8 cellular contexts compared by ENCODE assay signal in the genomic region with DNA sequence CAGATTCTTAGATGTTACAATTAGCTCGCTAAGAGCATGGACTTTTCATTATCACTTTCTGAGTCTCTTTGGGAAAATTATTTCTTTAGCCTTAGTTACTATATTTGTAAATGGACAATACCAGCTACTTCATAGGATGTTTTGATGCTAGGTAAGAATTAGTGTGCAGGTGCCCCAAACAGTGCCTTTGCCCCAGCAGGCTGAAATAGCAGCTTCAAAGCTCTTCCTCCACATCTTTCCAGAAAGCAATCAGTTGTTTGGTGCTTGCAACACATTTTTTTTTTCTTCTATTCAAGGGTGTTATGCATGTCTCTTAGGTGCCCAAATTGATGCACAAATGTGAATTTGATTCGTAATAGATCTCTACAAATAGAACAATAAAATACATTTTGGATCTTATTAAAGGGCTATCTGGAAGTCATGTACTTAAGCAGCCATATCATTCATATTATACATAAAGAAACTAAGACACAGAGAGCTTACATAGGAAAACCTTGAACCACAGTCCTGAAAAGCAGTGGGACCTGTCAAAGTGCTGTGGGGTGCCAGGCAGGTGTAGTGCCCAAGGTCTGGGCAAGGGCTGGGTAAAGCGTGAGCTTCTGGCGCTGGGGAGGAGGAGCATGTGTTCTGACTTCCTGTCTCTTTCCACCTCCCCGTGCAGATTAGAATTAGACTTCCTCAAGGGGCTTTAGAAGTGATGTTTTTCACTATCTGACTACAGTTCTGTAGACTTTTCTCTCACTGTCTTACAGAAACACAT.
DNase-seq lines count a peak whose midpoint lies in the region; ATAC-seq lines count a peak whose summit lies in the region.

No MANE protein-coding gene starts in this region.

- peaks cover 5 to 14% of the 10 kb centered on the region in 2 donors for H3K4me1 ChIP-seq in aorta (ENCODE audit: control insufficient read depth in 1 of 2, insufficient read depth in 2 of 2, low read length in 2 of 2)

- CTCF ChIA-PET in activated CD8-positive, alpha-beta memory T cell treated with anti-CD3 and anti-CD28 coated beads, Interleukin-2, amount 10 ng/mL, durations not matched to agents 7 days and 5 days (lab: Charles Lee) = interaction anchor here (1.4 to 1.7 kb wide), 3 partner anchors 10 to 57 kb away, joined by 4 to 6 read pairs (median 4); no protein-coding TSS in a partner anchor

- H3K9me3 Mint-ChIP-seq in activated CD8-positive, alpha-beta memory T cell treated with anti-CD3 and anti-CD28 coated beads, Interleukin-2, amount 10 ng/mL, durations not matched to agents 7 days and 5 days (ENCODE audit: low read depth) = no peaks in the 10 kb centered on the region
- H3K9me3 Mint-ChIP-seq in naive thymus-derived CD8-positive, alpha-beta T cell = no peaks in the 10 kb centered on the region

- H3K4me1 Mint-ChIP-seq in activated CD8-positive, alpha-beta memory T cell treated with anti-CD3 and anti-CD28 coated beads, Interleukin-2, amount 10 ng/mL, durations not matched to agents 7 days and 5 days = peaks cover 65% of the 10 kb centered on the region
- peaks cover 36 to 92% (median 83%) of the 10 kb centered on the region in 4 donors for H3K4me1 Mint-ChIP-seq in naive thymus-derived CD8-positive, alpha-beta T cell

- H3K9me3 ChIP-seq in aorta (ENCODE audit: control insufficient read depth, low read length) = no peaks in the 10 kb centered on the region

- H3K27me3 ChIP-seq in aorta (ENCODE audit: control insufficient read depth in 1 of 2, insufficient read depth in 2 of 2, low read length in 1 of 2) = no peaks in the 10 kb centered on the region

- no peak overlapping the region for H3K27ac ChIP-seq in aorta (ENCODE audit: low read depth in 1 of 2, low read length in 2 of 2)

- no peaks in the 10 kb centered on the region for H3K36me3 ChIP-seq in aorta (ENCODE audit: control insufficient read depth in 1 of 2, insufficient read depth in 2 of 2, low read length in 1 of 2)

- no peak overlapping the region for H3K4me3 Mint-ChIP-seq in activated CD8-positive, alpha-beta memory T cell treated with anti-CD3 and anti-CD28 coated beads, Interleukin-2, amount 10 ng/mL, durations not matched to agents 7 days and 5 days
- H3K4me3 Mint-ChIP-seq in naive thymus-derived CD8-positive, alpha-beta T cell = peak overlapping the region; percentile 57 to 84 (median 70)

- no peak overlapping the region for H3K4me3 ChIP-seq in aorta (ENCODE audit: low read length in 2 of 2)

- peak; percentile 61 for DNase-seq in activated CD8-positive, alpha-beta memory T cell treated with anti-CD3 and anti-CD28 coated beads, Interleukin-2, amount 10 ng/mL, durations not matched to agents 7 days and 5 days
- DNase-seq in naive thymus-derived CD8-positive, alpha-beta T cell = peak; percentile 12 to 66 (median 42)
- DNase-seq in aorta (no peak), NCI-H1417 (lab: John Stamatoyannopoulos, UW) (no peak)

- peaks cover 18% of the 10 kb centered on the region for H3K36me3 Mint-ChIP-seq in activated CD8-positive, alpha-beta memory T cell treated with anti-CD3 and anti-CD28 coated beads, Interleukin-2, amount 10 ng/mL, durations not matched to agents 7 days and 5 days
- no peaks in the 10 kb centered on the region for H3K36me3 Mint-ChIP-seq in naive thymus-derived CD8-positive, alpha-beta T cell

- intact Hi-C loops in aorta (cut with DNase I) = loop anchor here in 1 of 2 donors (5.0 kb wide), 1 partner anchor 45 kb away; no protein-coding TSS in a partner anchor

- peak; percentile 24 for ATAC-seq in GM18861 (IDR thresholded peaks at IDR 0.05; ENCODE audit: unreplicated experiment)
- peak; percentile 29 for ATAC-seq in HG03196 (IDR thresholded peaks at IDR 0.05; ENCODE audit: unreplicated experiment)
- ATAC-seq in activated CD8-positive, alpha-beta memory T cell treated with anti-CD3 and anti-CD28 coated beads, Interleukin-2, amount 10 ng/mL, durations not matched to agents 7 days and 5 days = peak; percentile 59
- peak; percentile 70 to 79 for ATAC-seq in naive thymus-derived CD8-positive, alpha-beta T cell
- ATAC-seq in HG02840 (IDR thresholded peaks at IDR 0.05; ENCODE audit: low FRiP score, unreplicated experiment) = no peak
- ATAC-seq in aorta (ENCODE audit: low FRiP score) = no peak
- ATAC-seq in HG03045 (IDR thresholded peaks at IDR 0.05; ENCODE audit: unreplicated experiment) = no peak

- 57 to 58% methylated on average over 5 of the region's 5 CpGs for WGBS in aorta, 2 donors

- POLR2A ChIA-PET in naive thymus-derived CD8-positive, alpha-beta T cell (lab: Charles Lee) = interaction anchor here (1.0 to 2.6 kb wide), 4 partner anchors 12 to 61 kb away, joined by 3 to 13 read pairs (median 6); no protein-coding TSS in a partner anchor

- peak overlapping the region; percentile 44 for H3K27ac Mint-ChIP-seq in activated CD8-positive, alpha-beta memory T cell treated with anti-CD3 and anti-CD28 coated beads, Interleukin-2, amount 10 ng/mL, durations not matched to agents 7 days and 5 days
- peak overlapping the region; percentile 60 to 94 (median 86) for H3K27ac Mint-ChIP-seq in naive thymus-derived CD8-positive, alpha-beta T cell

- peaks cover 7% of the 10 kb centered on the region for H3K27me3 Mint-ChIP-seq in activated CD8-positive, alpha-beta memory T cell treated with anti-CD3 and anti-CD28 coated beads, Interleukin-2, amount 10 ng/mL, durations not matched to agents 7 days and 5 days
- H3K27me3 Mint-ChIP-seq in naive thymus-derived CD8-positive, alpha-beta T cell = peaks cover 0 to 2% (median 0%) of the 10 kb centered on the region in 5 donors

Comparison
In these comparisons a context has a peak if more than half of its experiments do, and no peak if none do; other contexts are left out.
1. ATAC-seq: peak in GM18861 (single experiment), HG03196 (single experiment), activated CD8-positive, alpha-beta memory T cell treated with anti-CD3 and anti-CD28 coated beads, Interleukin-2, amount 10 ng/mL, durations not matched to agents 7 days and 5 days (single experiment) and naive thymus-derived CD8-positive, alpha-beta T cell (2 of 2); none in HG02840 (single experiment), aorta (single experiment) and HG03045 (single experiment).
2. DNase-seq: peak in activated CD8-positive, alpha-beta memory T cell treated with anti-CD3 and anti-CD28 coated beads, Interleukin-2, amount 10 ng/mL, durations not matched to agents 7 days and 5 days (single experiment) and naive thymus-derived CD8-positive, alpha-beta T cell (10 of 10); none in aorta (0 of 2) and NCI-H1417 (0 of 3).